8 cellular contexts compared by ENCODE assay signal in the genomic region with DNA sequence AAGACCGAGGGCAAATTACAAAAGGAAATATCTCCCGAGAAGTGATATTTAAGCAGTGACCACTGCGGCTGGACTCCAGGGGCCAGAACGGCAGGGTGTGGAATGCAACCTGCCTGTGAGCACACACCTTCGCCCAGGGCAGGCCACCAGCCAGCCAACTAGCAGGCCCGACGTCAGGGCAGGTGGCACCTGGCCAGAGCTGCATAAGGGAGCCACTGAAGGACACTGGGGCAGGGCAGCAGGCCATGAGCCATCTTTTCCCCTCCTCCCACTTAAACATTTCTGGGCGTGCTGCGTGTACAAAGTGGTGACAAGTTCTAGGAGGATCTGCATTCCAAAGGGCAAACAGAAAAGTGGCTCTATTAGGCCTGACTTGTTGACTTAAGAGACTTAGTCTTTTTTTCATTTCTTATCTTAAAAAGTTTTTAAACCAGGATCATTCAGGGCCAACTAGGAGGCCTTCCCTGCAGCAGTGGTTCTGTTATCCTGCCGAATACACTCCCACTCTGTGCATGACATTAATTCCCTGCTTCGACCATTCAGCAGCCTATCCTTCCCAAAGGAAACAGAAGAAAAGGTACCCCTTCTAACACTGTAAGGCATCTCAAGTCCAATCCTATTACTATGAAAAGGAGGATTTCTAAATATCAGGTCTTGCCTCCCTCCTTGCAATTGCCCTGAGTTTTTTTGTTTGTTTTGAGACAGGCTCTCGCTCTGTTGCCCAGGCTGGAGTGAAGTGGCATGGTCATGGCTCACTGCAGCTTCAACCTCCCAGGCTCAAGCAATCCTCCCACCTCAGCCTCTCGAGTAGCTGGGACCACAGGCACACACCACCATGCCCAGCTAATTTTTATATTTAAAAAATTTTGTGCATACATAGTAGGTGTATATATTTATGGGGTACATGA.
DNase-seq lines count a peak whose midpoint lies in the region; ATAC-seq and TF ChIP-seq lines count a peak whose summit lies in the region.

No MANE protein-coding gene starts in this region.

- no peak overlapping the region for H2AFZ ChIP-seq in PC-9
- H2AFZ ChIP-seq in neuronal stem cell (ENCODE audit: low read length), result no peak overlapping the region

- H3K18ac ChIP-seq in neuronal stem cell (ENCODE audit: low read length), result no peak overlapping the region

- no peak overlapping the region for H3K14ac ChIP-seq in neuronal stem cell (ENCODE audit: low read length)

- H3K4me2 ChIP-seq in PC-9 (peak overlapping the region; percentile 75), neuronal stem cell (ENCODE audit: insufficient read depth, low read length, poor library complexity, severe bottlenecking) (no peak overlapping the region)

- H3K4me1 ChIP-seq in PC-9 (replicated peaks; ENCODE audit: insufficient read depth) (peaks cover 98% of the 10 kb centered on the region), foreskin keratinocyte (peaks cover 13% of the 10 kb centered on the region), neuronal stem cell (ENCODE audit: control insufficient read depth in 2 of 2, insufficient read depth in 1 of 2, low read depth in 1 of 2, low read length in 2 of 2) (peaks cover 0 to 2% of the 10 kb centered on the region in 2 donors)

- H3K27me3 ChIP-seq in PC-9 (ENCODE audit: insufficient read depth, low read depth), result no peaks in the 10 kb centered on the region
- no peaks in the 10 kb centered on the region for H3K27me3 ChIP-seq in foreskin keratinocyte
- no peaks in the 10 kb centered on the region for H3K27me3 ChIP-seq in neuronal stem cell (ENCODE audit: control insufficient read depth in 3 of 3, insufficient read depth in 3 of 3, low read depth in 1 of 3, low read length in 3 of 3)

- H3K36me3 ChIP-seq in PC-9 (ENCODE audit: low read depth), result peaks cover 88% of the 10 kb centered on the region
- peaks cover 29 to 99% of the 10 kb centered on the region in 2 donors for H3K36me3 ChIP-seq in neuronal stem cell (replicated peaks in 1 of 2; ENCODE audit: control insufficient read depth in 2 of 2, insufficient read depth in 2 of 2, low read length in 2 of 2)

- H3K23ac ChIP-seq in neuronal stem cell (ENCODE audit: low read depth, low read length, poor library complexity), result peak overlapping the region; percentile 22

- H4K8ac ChIP-seq in neuronal stem cell (ENCODE audit: low read depth, low read length), result no peak overlapping the region

- no peaks in the 10 kb centered on the region for H3K79me1 ChIP-seq in neuronal stem cell (ENCODE audit: low read depth, low read length)

- H3K4me3 ChIP-seq in PC-9, result peak overlapping the region; percentile 33; the same call in 1 of the 2 replicates
- no peak overlapping the region for H3K4me3 ChIP-seq in neuronal stem cell (ENCODE audit: low read length in 2 of 2)

- peak; percentile 33 for ATAC-seq in foreskin keratinocyte

- H4K20me1 ChIP-seq in PC-9 (ENCODE audit: insufficient read depth), result peaks cover 93% of the 10 kb centered on the region

- WGBS in neuronal stem cell (ENCODE audit: extremely low coverage in 2 of 2, insufficient read length in 2 of 2, insufficient replicate concordance in 1 of 2), 2 donors, result no CpG with 5 or more reads among the region's 13 CpGs

- no peak overlapping the region for H4K91ac ChIP-seq in neuronal stem cell (ENCODE audit: low read depth, low read length, poor library complexity)

- POLR2A ChIA-PET in PC-9 (lab: Charles Lee; ENCODE audit: unreplicated experiment), result interaction anchor here (0.5 to 0.7 kb wide), 4 partner anchors 26 to 242 kb away, joined by 3 to 11 read pairs (median 6); no protein-coding TSS in a partner anchor

- H3K79me2 ChIP-seq in PC-9 (ENCODE audit: low read depth), result peaks cover 90% of the 10 kb centered on the region

- H3K9me3 ChIP-seq in PC-9 (ENCODE audit: insufficient read depth, low read depth), result no peaks in the 10 kb centered on the region
- no peaks in the 10 kb centered on the region for H3K9me3 ChIP-seq in neuronal stem cell (replicated peaks in 1 of 2; ENCODE audit: control insufficient read depth in 2 of 2, insufficient read depth in 1 of 2, low read depth in 1 of 2, low read length in 2 of 2)

- no peak overlapping the region for H2BK15ac ChIP-seq in neuronal stem cell (ENCODE audit: low read length)

- intact Hi-C loops in PC-9 (cut with micrococcal nuclease; ENCODE audit: unreplicated experiment), result loop anchor here (1.0 to 5.0 kb wide), 5 partner anchors 30 to 261 kb away; partner anchors contain the start of genes BCAR3 and FNBP1L

- DNase-seq in AG08395 (ENCODE audit: low spot score) (peak; percentile 47), PC-9 (peak; percentile 99 to 100), foreskin keratinocyte (no peak), neuronal stem cell (ENCODE audit: low spot score) (no peak), retina (no peak), GM19238 (ENCODE audit: insufficient read length, low spot score) (no peak)
- DNase-seq in activated CD4-positive, CD25-positive, alpha-beta regulatory T cell treated with anti-CD3 and anti-CD28 coated beads, Interleukin-2, amount 50 U/mL, for 72 hours, result no peak
- DNase-seq in activated naive CD4-positive, alpha-beta T cell treated with Interleukin-2 at 50 U/mL for 16 hours, result no peak

- no TSS peak for BruUV-seq in PC-9 (replicated peaks; lab: Mats Ljungman, UMichigan)

- no peak overlapping the region for H3K9ac ChIP-seq in neuronal stem cell (ENCODE audit: low read depth, low read length, poor library complexity)

- no peak overlapping the region for H2BK12ac ChIP-seq in neuronal stem cell (ENCODE audit: low read length)

- H3F3A ChIP-seq in PC-9 (ENCODE audit: insufficient read depth, low read depth), result peaks cover 97% of the 10 kb centered on the region

- no peak for TF ChIP-seq CTCF in PC-9 (conservative IDR thresholded peaks at IDR 0.05)
- TF ChIP-seq CTCF in foreskin keratinocyte (conservative IDR thresholded peaks at IDR 0.05), result no peak

- H3K4ac ChIP-seq in neuronal stem cell (ENCODE audit: low read length), result no peak overlapping the region

- no peak overlapping the region for H2AK5ac ChIP-seq in neuronal stem cell (ENCODE audit: low read depth, low read length)

- CTCF ChIA-PET in PC-9 (lab: Charles Lee), result no interaction called here

- H3K27ac ChIP-seq in PC-9 (peak overlapping the region; percentile 83), foreskin keratinocyte (no peak overlapping the region), neuronal stem cell (replicated peaks; ENCODE audit: low read length) (no peak overlapping the region)

- no peaks in the 10 kb centered on the region for H3K9me2 ChIP-seq in PC-9 (ENCODE audit: insufficient read depth)

- no peak overlapping the region for H2BK5ac ChIP-seq in neuronal stem cell (ENCODE audit: low read length)

- H2BK120ac ChIP-seq in neuronal stem cell (ENCODE audit: low read depth, low read length), result no peak overlapping the region

Comparison
In these comparisons a context has a peak if more than half of its experiments do, and no peak if none do; other contexts are left out.
1. DNase-seq: peak in AG08395 (single experiment) and PC-9 (2 of 2); none in foreskin keratinocyte (0 of 2), neuronal stem cell (single experiment), retina (single experiment), GM19238 (single experiment), activated CD4-positive, CD25-positive, alpha-beta regulatory T cell treated with anti-CD3 and anti-CD28 coated beads, Interleukin-2, amount 50 U/mL, for 72 hours (single experiment) and activated naive CD4-positive, alpha-beta T cell treated with Interleukin-2 at 50 U/mL for 16 hours (single experiment).